Comparison of ENCODE assay signal across 26 cellular contexts in the genomic region with DNA sequence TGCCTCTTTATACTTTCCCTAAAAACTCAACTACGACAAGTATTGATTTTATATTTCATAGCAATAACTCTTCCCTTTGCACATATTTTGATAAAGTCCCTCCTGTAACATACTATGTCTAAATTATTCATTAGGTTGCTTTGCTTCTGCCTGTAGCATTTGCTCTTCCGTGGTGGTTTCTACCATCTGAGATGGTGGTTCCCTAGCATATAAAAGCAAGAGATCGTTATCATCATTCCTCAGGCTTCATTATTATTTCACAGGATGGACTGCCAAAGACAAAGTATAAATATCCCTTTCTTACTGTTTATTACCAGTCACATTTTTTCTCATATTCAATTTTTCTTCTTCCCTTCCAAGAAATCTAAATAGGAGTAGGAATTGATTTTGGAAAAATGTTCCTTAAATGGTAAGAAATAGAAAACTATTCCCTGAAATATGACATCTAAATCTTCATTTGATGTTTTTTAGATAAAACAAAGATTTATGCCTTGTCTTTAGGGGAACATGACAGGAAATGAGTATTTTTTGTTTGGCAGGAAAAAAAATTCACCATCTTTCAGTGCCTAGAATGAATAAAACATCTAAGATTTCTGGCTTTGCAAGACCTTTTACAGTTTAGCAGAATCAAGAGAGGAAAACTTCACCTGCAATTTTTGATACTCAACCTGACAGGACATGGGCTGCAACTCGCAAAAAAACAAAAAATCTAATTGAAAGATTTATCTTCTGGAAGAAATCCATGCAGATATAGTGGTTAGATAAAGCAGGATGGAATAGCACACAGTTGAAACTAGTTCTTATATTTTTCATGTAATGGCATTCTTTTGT.
"Had no signal": no experiment of that assay in that cellular context is flagged by ENCODE, and none has a peak within 500 bp of the region (broad histone marks: within the 10 kb centered on the region; RNA-seq: fewer than 3 reads in every experiment).

No MANE protein-coding gene starts in this region.

- H3K27ac ChIP-seq: colonic mucosa, gastrocnemius medialis, hepatocyte, neutrophil, ovary, prostate gland, sigmoid colon, testis, transverse colon had no signal

- H3K36me3 ChIP-seq: colonic mucosa, gastrocnemius medialis, neutrophil, ovary, prostate gland, sigmoid colon, transverse colon had no signal

- H3K4me3 Mint-ChIP-seq: activated naive CD4-positive, alpha-beta T cell treated with anti-CD3 and anti-CD28 coated beads, Interleukin-2, amount 10 ng/mL, durations not matched to agents 7 days and 5 days; activated naive CD8-positive, alpha-beta T cell treated with anti-CD3 and anti-CD28 coated beads, Interleukin-2, amount 10 ng/mL, durations not matched to agents 7 days and 5 days; nephron had no signal

- H3K9me3 ChIP-seq: colonic mucosa, gastrocnemius medialis, neutrophil, ovary, prostate gland, sigmoid colon, testis, transverse colon had no signal

- H3K79me2 ChIP-seq: hepatocyte had no signal

- H3K36me3 Mint-ChIP-seq: activated naive CD4-positive, alpha-beta T cell treated with anti-CD3 and anti-CD28 coated beads, Interleukin-2, amount 10 ng/mL, durations not matched to agents 7 days and 5 days; activated naive CD8-positive, alpha-beta T cell treated with anti-CD3 and anti-CD28 coated beads, Interleukin-2, amount 10 ng/mL, durations not matched to agents 7 days and 5 days had no signal

- H3K4me3 ChIP-seq: colonic mucosa, gastrocnemius medialis, hepatocyte, ovary, prostate gland, sigmoid colon, testis, transverse colon had no signal

- DNase-seq: activated CD4-positive, alpha-beta T cell treated with anti-CD3 and anti-CD28 coated beads for 4 hours; activated CD4-positive, alpha-beta T cell treated with anti-CD3 and anti-CD28 coated beads, Interleukin-2, amount 50 U/mL, for 48 hours; activated CD4-positive, CD25-positive, alpha-beta regulatory T cell; activated CD8-positive, alpha-beta memory T cell treated with anti-CD3 and anti-CD28 coated beads for 24 hours; activated effector memory CD4-positive, alpha-beta T cell treated with Interleukin-2 at 50 U/mL for 16 hours; activated naive CD4-positive, alpha-beta T cell treated with anti-CD3 and anti-CD28 coated beads, Interleukin-2, amount 10 ng/mL, durations not matched to agents 7 days and 5 days; activated naive CD8-positive, alpha-beta T cell treated with anti-CD3 and anti-CD28 coated beads, Interleukin-2, amount 10 ng/mL, durations not matched to agents 7 days and 5 days; colonic mucosa; effector memory CD4-positive, alpha-beta T cell; erythroblast; gastrocnemius medialis; glutamatergic neuron; islet precursor cell; left cardiac atrium; left ventricle myocardium superior; ovary; sigmoid colon; small intestine; stimulated activated CD4-positive, alpha-beta T cell treated with anti-CD3 and anti-CD28 coated beads, Interleukin-2, amount 100 ng/mL, for 24 hours; stimulated activated naive CD4-positive, alpha-beta T cell; testis; transverse colon had no signal

- H3K27me3 ChIP-seq: colonic mucosa, gastrocnemius medialis, hepatocyte, neutrophil, ovary, sigmoid colon, testis, transverse colon had no signal

- H3K4me2 ChIP-seq: hepatocyte had no signal

- H3K4me1 Mint-ChIP-seq: activated naive CD4-positive, alpha-beta T cell treated with anti-CD3 and anti-CD28 coated beads, Interleukin-2, amount 10 ng/mL, durations not matched to agents 7 days and 5 days; activated naive CD8-positive, alpha-beta T cell treated with anti-CD3 and anti-CD28 coated beads, Interleukin-2, amount 10 ng/mL, durations not matched to agents 7 days and 5 days had no signal

- H2AFZ ChIP-seq: hepatocyte had no signal

- H3K27ac Mint-ChIP-seq: activated naive CD4-positive, alpha-beta T cell treated with anti-CD3 and anti-CD28 coated beads, Interleukin-2, amount 10 ng/mL, durations not matched to agents 7 days and 5 days; activated naive CD8-positive, alpha-beta T cell treated with anti-CD3 and anti-CD28 coated beads, Interleukin-2, amount 10 ng/mL, durations not matched to agents 7 days and 5 days; nephron had no signal

- H3K4me1 ChIP-seq: colonic mucosa, gastrocnemius medialis, prostate gland, sigmoid colon, testis had no signal

- H3K9me3 Mint-ChIP-seq: activated naive CD4-positive, alpha-beta T cell treated with anti-CD3 and anti-CD28 coated beads, Interleukin-2, amount 10 ng/mL, durations not matched to agents 7 days and 5 days; activated naive CD8-positive, alpha-beta T cell treated with anti-CD3 and anti-CD28 coated beads, Interleukin-2, amount 10 ng/mL, durations not matched to agents 7 days and 5 days had no signal

- H3K27me3 Mint-ChIP-seq: activated naive CD4-positive, alpha-beta T cell treated with anti-CD3 and anti-CD28 coated beads, Interleukin-2, amount 10 ng/mL, durations not matched to agents 7 days and 5 days; activated naive CD8-positive, alpha-beta T cell treated with anti-CD3 and anti-CD28 coated beads, Interleukin-2, amount 10 ng/mL, durations not matched to agents 7 days and 5 days had no signal
